8 cellular contexts compared by ENCODE assay signal in the genomic region with DNA sequence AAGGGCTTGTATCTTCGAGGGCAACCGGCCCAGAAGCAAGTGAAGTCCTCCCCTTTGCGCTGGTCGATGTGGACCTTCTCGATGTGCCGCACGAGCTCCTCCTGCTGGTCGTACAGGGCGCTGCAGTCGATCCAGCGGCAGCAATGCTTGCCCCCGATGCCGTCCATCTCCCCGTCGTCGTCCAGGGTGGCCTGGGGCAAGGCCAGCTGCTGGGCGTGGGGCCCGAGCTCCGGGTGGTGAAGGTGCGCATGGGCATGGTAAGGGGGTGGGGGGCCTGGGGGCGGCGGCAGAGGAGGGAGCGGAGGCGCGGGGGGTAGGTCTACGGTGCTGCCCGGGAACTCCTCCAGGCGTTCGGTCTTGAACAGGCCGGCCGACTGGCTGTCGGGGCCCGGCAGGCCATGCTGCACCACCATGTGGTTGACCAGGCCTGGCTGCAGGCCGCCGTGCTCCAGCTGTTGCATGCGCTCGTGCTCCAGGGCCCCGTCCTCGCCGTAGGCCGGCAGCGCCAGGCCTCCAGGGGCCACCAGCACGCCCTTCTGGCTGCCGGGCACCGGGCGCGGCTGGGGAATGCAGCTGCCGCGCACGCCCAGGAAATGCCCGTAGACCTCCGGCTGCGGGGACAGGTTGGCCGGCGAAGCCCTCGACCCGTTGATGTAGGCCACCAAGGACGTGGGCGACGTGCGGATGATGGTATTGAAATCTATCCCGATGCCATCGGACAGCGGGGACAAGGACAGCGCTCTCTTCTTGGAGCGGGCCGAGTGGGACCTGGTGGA.
A peak's percentile ranks its signal among the peaks of the same experiment; 100 is the strongest.
DNase-seq lines count a peak whose midpoint lies in the region; ATAC-seq and TF ChIP-seq lines count a peak whose summit lies in the region.

No MANE protein-coding gene starts in this region.

- no CpG with 5 or more reads among the region's 67 CpGs for WGBS in iPS DF 6.9 (ENCODE audit: insufficient coverage, insufficient read length)

- no peaks in the 10 kb centered on the region for H4K20me1 ChIP-seq in Loucy (ENCODE audit: insufficient read depth, low read length, poor library complexity, severe bottlenecking)

- no peak overlapping the region for H2AFZ ChIP-seq in Loucy (ENCODE audit: low read length)

- H3K9me2 ChIP-seq in Loucy (replicated peaks; ENCODE audit: low read depth, low read length), result no peaks in the 10 kb centered on the region

- TF ChIP-seq CTCF in GM10266 (IDR thresholded peaks at IDR 0.05; ENCODE audit: control insufficient read depth, insufficient read depth, low read depth, missing control alignments) (peak; percentile 82), Loucy (conservative IDR thresholded peaks at IDR 0.05; ENCODE audit: low read length) (peak; percentile 80)

- no peaks in the 10 kb centered on the region for H3F3A ChIP-seq in Loucy (ENCODE audit: low read depth)

- H3K79me2 ChIP-seq in Loucy (ENCODE audit: insufficient read depth, low read length), result no peaks in the 10 kb centered on the region

- no peaks in the 10 kb centered on the region for H3K4me1 Mint-ChIP-seq in stimulated activated memory B cell treated with anti-CD40 and anti-IgM and Interleukin-4, amounts not matched to agents 10 μg/mL and 1 μg/mL and 100 μg/mL, for 72 hours

- H3K9me3 ChIP-seq in Loucy (ENCODE audit: insufficient read depth, low read depth, low read length), result no peaks in the 10 kb centered on the region
- H3K9me3 ChIP-seq in iPS DF 6.9 (ENCODE audit: control insufficient read depth, insufficient read depth, low read length), result no peaks in the 10 kb centered on the region

- H3K9me3 Mint-ChIP-seq in stimulated activated memory B cell treated with anti-CD40 and anti-IgM and Interleukin-4, amounts not matched to agents 10 μg/mL and 1 μg/mL and 100 μg/mL, for 72 hours, result no peaks in the 10 kb centered on the region

- H3K4me3 ChIP-seq in Loucy (ENCODE audit: low read length, poor library complexity, severe bottlenecking) (no peak overlapping the region), iPS DF 6.9 (ENCODE audit: low read length) (no peak overlapping the region)

- no peaks in the 10 kb centered on the region for H3K36me3 ChIP-seq in Loucy (ENCODE audit: insufficient read depth, low read length)
- no peaks in the 10 kb centered on the region for H3K36me3 ChIP-seq in iPS DF 6.9 (ENCODE audit: control insufficient read depth, insufficient read depth, low read length)

- H3K27me3 Mint-ChIP-seq in stimulated activated memory B cell treated with anti-CD40 and anti-IgM and Interleukin-4, amounts not matched to agents 10 μg/mL and 1 μg/mL and 100 μg/mL, for 72 hours, result peaks cover 6% of the 10 kb centered on the region

- no peaks in the 10 kb centered on the region for H3K4me1 ChIP-seq in Loucy (ENCODE audit: insufficient read depth, low read length, poor library complexity, severe bottlenecking)
- H3K4me1 ChIP-seq in iPS DF 6.9 (ENCODE audit: control insufficient read depth, insufficient read depth, low read length), result no peaks in the 10 kb centered on the region

- H3K4me2 ChIP-seq in Loucy (ENCODE audit: low read depth, low read length, poor library complexity, severe bottlenecking), result no peak overlapping the region

- ATAC-seq in stimulated activated memory B cell treated with anti-CD40 and anti-IgM and Interleukin-4, amounts not matched to agents 10 μg/mL and 1 μg/mL and 100 μg/mL, for 72 hours, result peak; percentile 45
- ATAC-seq in GM21528 (IDR thresholded peaks at IDR 0.05; ENCODE audit: low FRiP score, unreplicated experiment), result no peak

- no peak overlapping the region for H3K27ac Mint-ChIP-seq in stimulated activated memory B cell treated with anti-CD40 and anti-IgM and Interleukin-4, amounts not matched to agents 10 μg/mL and 1 μg/mL and 100 μg/mL, for 72 hours

- H3K9ac ChIP-seq in Loucy (ENCODE audit: low read depth, low read length, poor library complexity, severe bottlenecking), result no peak overlapping the region

- H3K27me3 ChIP-seq in Loucy (ENCODE audit: insufficient read depth, low read length, poor library complexity, severe bottlenecking) (no peaks in the 10 kb centered on the region), iPS DF 6.9 (ENCODE audit: control insufficient read depth, insufficient read depth, low read length) (no peaks in the 10 kb centered on the region)

- DNase-seq in GM10266 (ENCODE audit: extremely low spot score) (peak; percentile 65), iPS DF 6.9 (ENCODE audit: low read depth, low spot score) (peak; percentile 11), cerebellar cortex (ENCODE audit: low spot score) (no peak), T1000 (lab: John Stamatoyannopoulos, UW) (no peak)
- peak; percentile 78 for DNase-seq in activated T-cell treated with anti-CD3 and anti-CD28 coated beads, Interleukin-2, amount 50 U/mL, for 48 hours

- H3K4me3 Mint-ChIP-seq in stimulated activated memory B cell treated with anti-CD40 and anti-IgM and Interleukin-4, amounts not matched to agents 10 μg/mL and 1 μg/mL and 100 μg/mL, for 72 hours, result no peak overlapping the region

- no peak overlapping the region for H3K27ac ChIP-seq in iPS DF 6.9 (ENCODE audit: low read length)

- H3K36me3 Mint-ChIP-seq in stimulated activated memory B cell treated with anti-CD40 and anti-IgM and Interleukin-4, amounts not matched to agents 10 μg/mL and 1 μg/mL and 100 μg/mL, for 72 hours, result no peaks in the 10 kb centered on the region

Comparison
In these comparisons a context has a peak if more than half of its experiments do, and no peak if none do; other contexts are left out.
1. DNase-seq: peak in GM10266 (single experiment), activated T-cell treated with anti-CD3 and anti-CD28 coated beads, Interleukin-2, amount 50 U/mL, for 48 hours (2 of 2) and iPS DF 6.9 (single experiment); none in cerebellar cortex (single experiment) and T1000 (single experiment).